Comparison of ENCODE assay signal across 27 cellular contexts in genomic region chr4:95929448-95930064, GRCh38.
DNase-seq lines count a peak whose midpoint lies in the region; ATAC-seq, FAIRE-seq and TF ChIP-seq lines count a peak whose summit lies in the region.
"Had no signal": no experiment of that assay in that cellular context is flagged by ENCODE, and none has a peak within 500 bp of the region (broad histone marks: within the 10 kb centered on the region; RNA-seq: fewer than 3 reads in every experiment).

No MANE protein-coding gene starts in this region.

- TF ChIP-seq CTCF in A549 (IDR thresholded peaks at IDR 0.05) (no peak), HCT116 (IDR thresholded peaks at IDR 0.05 in 2 of 3, conservative IDR thresholded peaks at IDR 0.05 in 1 of 3; ENCODE audit: borderline replicate concordance in 1 of 3, insufficient read depth in 1 of 3, low read depth in 2 of 3, low read length in 2 of 3) (no peak), PC-3 (conservative IDR thresholded peaks at IDR 0.05; ENCODE audit: low read depth, low read length) (no peak)
- no peak for TF ChIP-seq CTCF in CD8-positive, alpha-beta T cell (IDR thresholded peaks at IDR 0.05)

- DNase-seq in A549 (ENCODE audit: low read depth in 1 of 2, low spot score in 1 of 2), result peak in 1 of 2 experiments; percentile 3
- peak; percentile 16 for DNase-seq in HCT116 (ENCODE audit: low read depth, low spot score)
- DNase-seq in PC-3, result peak; percentile 2
- no peak for DNase-seq in frontal cortex (ENCODE audit: low spot score in 2 of 2)
- DNase-seq in GM19238 (ENCODE audit: insufficient read length, low spot score), result no peak
- DNase-seq in occipital lobe (lab: John Stamatoyannopoulos, UW), result no peak
- DNase-seq in ureter (ENCODE audit: low spot score), result no peak
- no peak for DNase-seq in CD8-positive, alpha-beta T cell
- DNase-seq: activated CD4-positive, alpha-beta T cell treated with anti-CD3 and anti-CD28 coated beads for 1 hour; activated naive CD4-positive, alpha-beta T cell treated with anti-CD3 and anti-CD28 coated beads for 36 hours; activated T-cell treated with anti-CD3 and anti-CD28 coated beads, Interleukin-2, amount 50 U/mL, for 48 hours; caudate nucleus; CD4-positive, CD25-positive, alpha-beta regulatory T cell; DND-41; dorsolateral prefrontal cortex; hippocampal formation; NCI-H1417; NCI-H526 treated with DMSO at 0.1 percent for 48 hours; uterus had no signal

- no peak overlapping the region for H3K27ac Mint-ChIP-seq in CD8-positive, alpha-beta T cell
- H3K27ac Mint-ChIP-seq: activated naive CD4-positive, alpha-beta T cell treated with anti-CD3 and anti-CD28 coated beads for 36 hours; CD4-positive, CD25-positive, alpha-beta regulatory T cell; stimulated activated memory B cell treated with anti-CD40 and anti-IgM and Interleukin-4, amounts not matched to agents 10 μg/mL and 1 μg/mL and 100 μg/mL, for 72 hours had no signal

- BruUV-seq in HCT116 (replicated peaks; lab: Mats Ljungman, UMichigan), result no TSS peak
- no TSS peak for BruUV-seq in PC-3 (replicated peaks; lab: Mats Ljungman, UMichigan)

- TF ChIP-seq EP300 in A549 (IDR thresholded peaks at IDR 0.05), result no peak

- H2AFZ ChIP-seq in HCT116 (ENCODE audit: low read depth, low read length, poor library complexity, severe bottlenecking) (no peak overlapping the region), PC-3 (ENCODE audit: low read length) (no peak overlapping the region)

- TF ChIP-seq RAD21 in A549 (conservative IDR thresholded peaks at IDR 0.05 in 1 of 2, IDR thresholded peaks at IDR 0.05 in 1 of 2) (no peak), HCT116 (IDR thresholded peaks at IDR 0.05; ENCODE audit: low read depth) (no peak)

- H3K4me2 ChIP-seq in A549 (no peak overlapping the region), HCT116 (ENCODE audit: low read length) (no peak overlapping the region), PC-3 (ENCODE audit: low read length) (no peak overlapping the region)
- H3K4me2 ChIP-seq: smooth muscle cell had no signal

- no peak overlapping the region for H3K4me3 Mint-ChIP-seq in CD8-positive, alpha-beta T cell
- H3K4me3 Mint-ChIP-seq: activated naive CD4-positive, alpha-beta T cell treated with anti-CD3 and anti-CD28 coated beads for 36 hours; CD4-positive, CD25-positive, alpha-beta regulatory T cell; neural crest cell; stimulated activated memory B cell treated with anti-CD40 and anti-IgM and Interleukin-4, amounts not matched to agents 10 μg/mL and 1 μg/mL and 100 μg/mL, for 72 hours had no signal

- no peaks in the 10 kb centered on the region for H3K4me1 ChIP-seq in A549
- no peaks in the 10 kb centered on the region for H3K4me1 ChIP-seq in HCT116 (ENCODE audit: control insufficient read depth in 1 of 2, insufficient read depth in 2 of 2, low read length in 2 of 2)
- H3K4me1 ChIP-seq in PC-3 (ENCODE audit: insufficient read depth, low read length), result no peaks in the 10 kb centered on the region
- H3K4me1 ChIP-seq in CD8-positive, alpha-beta T cell (ENCODE audit: insufficient read depth, low read length), result no peaks in the 10 kb centered on the region
- H3K4me1 ChIP-seq: foreskin keratinocyte, suprapubic skin, uterus had no signal

- CTCF ChIA-PET in A549 (lab: Yijun Ruan, JAX), result no interaction called here
- CTCF ChIA-PET in HCT116 (lab: Charles Lee), result no interaction called here
- CTCF ChIA-PET in PC-3 (lab: Charles Lee), result no interaction called here
- CTCF ChIA-PET in CD8-positive, alpha-beta T cell (lab: Charles Lee), result no interaction called here

- H3K79me2 ChIP-seq in HCT116 (ENCODE audit: insufficient read depth, low read length) (no peaks in the 10 kb centered on the region), PC-3 (ENCODE audit: low read length) (no peaks in the 10 kb centered on the region)

- no peak for TF ChIP-seq POLR2A in A549 (IDR thresholded peaks at IDR 0.05; ENCODE audit: low read length)
- no peak for TF ChIP-seq POLR2A in HCT116 (IDR thresholded peaks at IDR 0.05; ENCODE audit: borderline replicate concordance, extremely low read depth, insufficient read depth, insufficient read length)

- H3K9me3 Mint-ChIP-seq in CD8-positive, alpha-beta T cell, result peaks cover 14% of the 10 kb centered on the region

- no peaks in the 10 kb centered on the region for H3K9me3 ChIP-seq in A549
- 0 out of 4 replicates have a peak, but pooled peaks cover 2 to 10% of the 10 kb centered on the region in 2 experiments for H3K9me3 ChIP-seq in HCT116 (ENCODE audit: control insufficient read depth in 1 of 2, insufficient read depth in 1 of 2, low read depth in 1 of 2, low read length in 2 of 2)
- 0 out of 2 replicates have a peak, but pooled peaks cover 12% of the 10 kb centered on the region for H3K9me3 ChIP-seq in PC-3 (ENCODE audit: low read length)
- no peaks in the 10 kb centered on the region for H3K9me3 ChIP-seq in CD8-positive, alpha-beta T cell (ENCODE audit: low read length)

- ATAC-seq in A549 (no peak), HCT116 (no peak), PC-3 (no peak)
- no peak for ATAC-seq in CD8-positive, alpha-beta T cell
- ATAC-seq: foreskin keratinocyte; stimulated activated memory B cell treated with anti-CD40 and anti-IgM and Interleukin-4, amounts not matched to agents 10 μg/mL and 1 μg/mL and 100 μg/mL, for 72 hours had no signal

- RAD21 ChIA-PET in HCT116 (lab: Charles Lee; ENCODE audit: low non-redundant PET in 1 of 2, low total read pairs in 2 of 2, uncharacterized antibody in 2 of 2, unreplicated experiment in 2 of 2), result no interaction called here

- H3K9ac ChIP-seq in HCT116 (ENCODE audit: low read length), result no peak overlapping the region
- no peak overlapping the region for H3K9ac ChIP-seq in PC-3 (ENCODE audit: low read length)

- H3K27ac ChIP-seq in A549 (no peak overlapping the region), HCT116 (ENCODE audit: low read depth, low read length) (no peak overlapping the region), PC-3 (ENCODE audit: low read length) (no peak overlapping the region)
- no peak overlapping the region for H3K27ac ChIP-seq in CD8-positive, alpha-beta T cell (ENCODE audit: low read depth, low read length)
- H3K27ac ChIP-seq: dorsolateral prefrontal cortex, epithelial cell of prostate, foreskin keratinocyte, suprapubic skin, uterus had no signal

- H3K36me3 Mint-ChIP-seq in CD8-positive, alpha-beta T cell, result no peaks in the 10 kb centered on the region
- H3K36me3 Mint-ChIP-seq: CD4-positive, CD25-positive, alpha-beta regulatory T cell; stimulated activated memory B cell treated with anti-CD40 and anti-IgM and Interleukin-4, amounts not matched to agents 10 μg/mL and 1 μg/mL and 100 μg/mL, for 72 hours had no signal

- no peaks in the 10 kb centered on the region for H3K27me3 ChIP-seq in HCT116 (ENCODE audit: insufficient read depth, low read length)
- no peaks in the 10 kb centered on the region for H3K27me3 ChIP-seq in PC-3 (ENCODE audit: low read length)
- H3K27me3 ChIP-seq in CD8-positive, alpha-beta T cell (ENCODE audit: insufficient read depth, low read length), result no peaks in the 10 kb centered on the region
- H3K27me3 ChIP-seq: dorsolateral prefrontal cortex, foreskin keratinocyte, suprapubic skin, uterus had no signal

- intact Hi-C loops in HCT116 (cut with micrococcal nuclease) (no loop called here), PC-3 (cut with micrococcal nuclease) (no loop called here)
- intact Hi-C loops in CD8-positive, alpha-beta T cell (cut with DNase I, micrococcal nuclease), result no loop called here

- no peaks in the 10 kb centered on the region for H3K4me1 Mint-ChIP-seq in CD8-positive, alpha-beta T cell (ENCODE audit: low read depth)
- H3K4me1 Mint-ChIP-seq: CD4-positive, CD25-positive, alpha-beta regulatory T cell; neural crest cell; stimulated activated memory B cell treated with anti-CD40 and anti-IgM and Interleukin-4, amounts not matched to agents 10 μg/mL and 1 μg/mL and 100 μg/mL, for 72 hours had no signal

- H3K27me3 Mint-ChIP-seq in CD8-positive, alpha-beta T cell (ENCODE audit: low read depth), result no peaks in the 10 kb centered on the region
- H3K27me3 Mint-ChIP-seq: CD4-positive, CD25-positive, alpha-beta regulatory T cell; stimulated activated memory B cell treated with anti-CD40 and anti-IgM and Interleukin-4, amounts not matched to agents 10 μg/mL and 1 μg/mL and 100 μg/mL, for 72 hours had no signal

- no peak for FAIRE-seq in A549 (lab: Jason Lieb, UNC)
- FAIRE-seq in frontal cortex (lab: Jason Lieb, UNC), result peak; percentile 13
- FAIRE-seq: GM12892, H1 had no signal

- no peaks in the 10 kb centered on the region for H4K20me1 ChIP-seq in HCT116 (ENCODE audit: insufficient read depth)
- H4K20me1 ChIP-seq in PC-3 (ENCODE audit: low read length), result no peaks in the 10 kb centered on the region

- H3K4me3 ChIP-seq in A549 (no peak overlapping the region), HCT116 (replicated peaks in 1 of 2; ENCODE audit: low read depth in 1 of 2, low read length in 2 of 2) (no peak overlapping the region), PC-3 (ENCODE audit: low read length) (no peak overlapping the region)
- no peak overlapping the region for H3K4me3 ChIP-seq in CD8-positive, alpha-beta T cell (ENCODE audit: low read depth, low read length)
- H3K4me3 ChIP-seq: dorsolateral prefrontal cortex, smooth muscle cell, suprapubic skin, uterus had no signal

- no peaks in the 10 kb centered on the region for H3F3A ChIP-seq in PC-3 (ENCODE audit: low read length, unreplicated experiment)

- H3K9me2 ChIP-seq in HCT116 (ENCODE audit: insufficient read depth), result no peaks in the 10 kb centered on the region
- no peaks in the 10 kb centered on the region for H3K9me2 ChIP-seq in PC-3 (replicated peaks; ENCODE audit: low read length)

- 0% methylated on average over 1 of the region's 1 CpG for WGBS in A549 (ENCODE audit: missing lambda C conversion rate)

- POLR2A ChIA-PET in A549 (lab: Yijun Ruan, JAX) (no interaction called here), HCT116 (lab: Charles Lee) (no interaction called here), PC-3 (lab: Charles Lee; ENCODE audit: unreplicated experiment) (no interaction called here)
- POLR2A ChIA-PET in CD8-positive, alpha-beta T cell (lab: Charles Lee), result no interaction called here

- no peaks in the 10 kb centered on the region for H3K36me3 ChIP-seq in HCT116 (ENCODE audit: control insufficient read depth in 1 of 2, insufficient read depth in 2 of 2, low read length in 2 of 2)
- H3K36me3 ChIP-seq in PC-3 (ENCODE audit: low read depth, low read length), result no peaks in the 10 kb centered on the region
- H3K36me3 ChIP-seq in CD8-positive, alpha-beta T cell (ENCODE audit: insufficient read depth, low read length), result no peaks in the 10 kb centered on the region
- H3K36me3 ChIP-seq: suprapubic skin, uterus had no signal

TF ChIP-seq in A549, 52 proteins besides CTCF, POLR2A, EP300 and RAD21 (continues in another document):
- TF ChIP-seq ZFP36 (IDR thresholded peaks at IDR 0.05; ENCODE audit: borderline replicate concordance, partially characterized antibody), result peak; percentile 22

TF ChIP-seq in HCT116, 20 proteins besides CTCF, POLR2A, EP300 and RAD21 (continues in another document):
- TF ChIP-seq EZH2phosphoT487 (IDR thresholded peaks at IDR 0.05; ENCODE audit: borderline replicate concordance) (no peak), TCF7L2 (IDR thresholded peaks at IDR 0.05; ENCODE audit: borderline replicate concordance, extremely low read depth, insufficient read depth, insufficient read length) (no peak), ZNF274 (IDR thresholded peaks at IDR 0.05; ENCODE audit: low read depth, low read length) (no peak), EGR1 (IDR thresholded peaks at IDR 0.05; ENCODE audit: low read depth) (no peak), JUND (IDR thresholded peaks at IDR 0.05) (no peak), EZH2 (IDR thresholded peaks at IDR 0.05) (no peak)

Comparison
In these comparisons a context has a peak if more than half of its experiments do, and no peak if none do; other contexts are left out.
1. DNase-seq: peak in HCT116 (single experiment) and PC-3 (single experiment); none in frontal cortex (0 of 2), GM19238 (single experiment), occipital lobe (single experiment), ureter (single experiment) and CD8-positive, alpha-beta T cell (0 of 7).